ENCODE assay signal across 8 cellular contexts in the genomic region with DNA sequence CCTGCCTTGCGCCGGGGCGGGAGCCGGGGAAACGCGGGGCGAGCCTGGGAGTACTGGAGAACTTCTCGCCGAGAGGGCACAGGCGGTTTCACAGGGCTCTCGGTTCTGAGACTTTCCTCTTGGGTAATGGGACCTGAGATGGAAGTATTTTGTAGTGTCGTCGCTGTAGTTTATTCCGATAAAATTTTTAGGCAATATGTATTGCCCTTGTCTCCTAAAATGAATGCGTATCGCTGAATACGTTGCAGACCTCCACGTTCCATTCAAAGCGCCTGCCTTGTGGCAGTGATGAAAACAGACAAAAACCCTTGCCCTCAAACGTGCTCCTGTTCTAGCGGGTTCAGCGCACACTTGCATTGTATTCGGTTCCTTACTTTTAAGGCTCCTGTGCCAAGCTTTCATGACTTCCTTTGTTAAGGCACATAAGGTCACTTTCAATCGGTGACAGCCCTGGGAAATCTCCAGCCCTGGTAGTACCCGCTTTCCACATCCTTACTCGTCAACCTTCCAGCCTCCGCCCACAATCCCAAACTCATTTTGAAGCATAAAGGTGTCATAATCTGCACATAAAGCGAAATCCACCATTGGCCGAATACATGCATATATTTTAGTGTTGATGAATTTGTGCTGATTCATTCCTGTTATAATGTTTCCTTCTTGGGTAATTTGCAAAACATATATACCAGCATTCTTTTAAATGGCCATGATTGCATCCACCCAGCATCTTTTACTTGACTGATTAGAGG. TPM values are rescaled to one million over a fixed set of nuclear protein-coding genes. Genes with fewer than 3 reads are reported as not detected.
DNase-seq lines count a peak whose midpoint lies in the region; ATAC-seq and TF ChIP-seq lines count a peak whose summit lies in the region.

No MANE protein-coding gene starts in this region.

- peak; percentile 5 for ATAC-seq in GM18517 (IDR thresholded peaks at IDR 0.05; ENCODE audit: unreplicated experiment)
- ATAC-seq in Right ventricle myocardium superior (ENCODE audit: poor library complexity), result peak; percentile 9
- no peak for ATAC-seq in GM19463 (IDR thresholded peaks at IDR 0.05; ENCODE audit: unreplicated experiment)

- H3K36me3 ChIP-seq in BLaER1 (peaks cover 27% of the 10 kb centered on the region), parathyroid adenoma (ENCODE audit: control insufficient read depth, insufficient read depth, low read length) (no peaks in the 10 kb centered on the region)

- H3K4me2 ChIP-seq in BLaER1, result peak overlapping the region; percentile 84
- H3K4me2 ChIP-seq in parathyroid adenoma (ENCODE audit: low read length), result peak overlapping the region; percentile 73

- peaks cover 26% of the 10 kb centered on the region for H3K79me2 ChIP-seq in parathyroid adenoma

- TF ChIP-seq CTCF in parathyroid adenoma (IDR thresholded peaks at IDR 0.05), result no peak

- H2AFZ ChIP-seq in parathyroid adenoma, result peak overlapping the region; percentile 94

- no peaks in the 10 kb centered on the region for H3K9me3 ChIP-seq in BLaER1
- H3K9me3 ChIP-seq in parathyroid adenoma (ENCODE audit: control insufficient read depth, low read length), result no peaks in the 10 kb centered on the region

- H3K4me3 ChIP-seq in BLaER1, result peak overlapping the region; percentile 87
- peak overlapping the region; percentile 96 for H3K4me3 ChIP-seq in parathyroid adenoma (ENCODE audit: low read depth, low read length)

- H3K27ac ChIP-seq in BLaER1 (peak overlapping the region; percentile 100), parathyroid adenoma (peak overlapping the region; percentile 100)

- H4K20me1 ChIP-seq in BLaER1, result peaks cover 32% of the 10 kb centered on the region

- intact Hi-C loops in Right ventricle myocardium superior (cut with DNase I), result loop anchor here (5.0 kb wide), 1 partner anchor 191 kb away; no protein-coding TSS in a partner anchor

- peaks cover 59% of the 10 kb centered on the region for H3K4me1 ChIP-seq in BLaER1
- peaks cover 3% of the 10 kb centered on the region for H3K4me1 ChIP-seq in parathyroid adenoma

- H3K27me3 ChIP-seq in BLaER1, result no peaks in the 10 kb centered on the region
- H3K27me3 ChIP-seq in parathyroid adenoma (ENCODE audit: control insufficient read depth, insufficient read depth, low read length), result no peaks in the 10 kb centered on the region

- peak; percentile 67 for DNase-seq in NCI-H1694 treated with DMSO at 0.1 percent for 48 hours (lab: John Stamatoyannopoulos, UW)
- DNase-seq in activated naive CD4-positive, alpha-beta T cell treated with anti-CD3 and anti-CD28 coated beads, Interleukin-2, amount 50 U/mL, for 16 hours, result peak; percentile 31
- peak; percentile 46 for DNase-seq in Right ventricle myocardium superior
- DNase-seq in NOMO-1 treated with DMSO at 0.1 percent for 48 hours (lab: John Stamatoyannopoulos, UW; ENCODE audit: unreplicated experiment), result no peak

- H3K9ac ChIP-seq in BLaER1 (peak overlapping the region; percentile 100), parathyroid adenoma (no peak overlapping the region)

RNA-seq across cellular contexts. Expression of a gene that starts 0.7 kb away (rescaled TPM):
- 7.6 TPM for total RNA-seq in Right ventricle myocardium superior

RNA-seq across cellular contexts. Expression of a gene that starts 1.3 kb away (rescaled TPM):
- 248 TPM for total RNA-seq in Right ventricle myocardium superior
